Comparison of ENCODE assay signal across 14 cellular contexts in the genomic region with DNA sequence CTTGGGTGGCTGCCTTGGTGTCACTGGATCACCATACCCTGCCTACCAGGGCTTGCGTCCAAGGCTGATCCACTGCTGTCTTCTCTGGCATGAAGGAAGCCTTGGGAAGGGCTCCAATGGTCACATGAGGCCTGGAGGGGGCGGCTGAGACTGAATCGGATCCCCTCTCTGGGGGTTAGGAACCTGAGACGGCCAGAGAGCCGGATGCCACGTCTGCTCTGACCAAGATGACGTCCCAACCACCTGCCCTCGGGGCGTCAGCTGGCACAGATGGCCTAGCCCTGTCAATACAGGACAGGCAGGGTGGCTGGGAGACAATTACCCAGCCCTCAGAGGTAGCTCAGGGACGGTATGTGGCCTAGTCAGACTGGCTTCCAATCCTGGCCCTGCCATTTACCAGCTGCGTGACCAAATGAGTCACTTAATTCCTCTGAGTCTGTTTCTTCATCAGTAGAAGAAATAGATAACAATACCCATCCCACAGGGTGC. TPM values are rescaled to one million over a fixed set of nuclear protein-coding genes. Genes with fewer than 3 reads are reported as not detected.
DNase-seq lines count a peak whose midpoint lies in the region; TF ChIP-seq lines count a peak whose summit lies in the region.
"Had no signal": no experiment of that assay in that cellular context is flagged by ENCODE, and none has a peak within 500 bp of the region (broad histone marks: within the 10 kb centered on the region; RNA-seq: fewer than 3 reads in every experiment).

No MANE protein-coding gene starts in this region.

- 33 to 100% methylated on average over 1 of the region's 11 CpGs for WGBS in esophagus squamous epithelium, 2 donors

- peaks cover 0 to 24% (median 0%) of the 10 kb centered on the region in 3 donors for H3K36me3 ChIP-seq in esophagus squamous epithelium
- H3K36me3 ChIP-seq: thyroid gland had no signal

- TF ChIP-seq POLR2A in esophagus squamous epithelium (IDR thresholded peaks at IDR 0.05) = no peak

- DNase-seq in EL (peak; percentile 54), NCI-H524 treated with DMSO at 0.1 percent for 48 hours (lab: John Stamatoyannopoulos, UW) (peak; percentile 85), epithelial cell of esophagus (ENCODE audit: low read depth) (peak; percentile 75), pons (ENCODE audit: low spot score) (peak; percentile 61), esophagus squamous epithelium (lab: John Stamatoyannopoulos, UW) (no peak), iPS-NIHi7 (ENCODE audit: extremely low spot score) (no peak), NCI-H1694 treated with DMSO at 0.1 percent for 48 hours (lab: John Stamatoyannopoulos, UW) (no peak), AG08395 (ENCODE audit: low spot score) (no peak)
- DNase-seq: activated CD8-positive, alpha-beta memory T cell treated with anti-CD3 and anti-CD28 coated beads, Interleukin-2, amount 50 U/mL, for 4 hours; left colon; NCI-H2029; RPMI8226; thyroid gland had no signal

- intact Hi-C loops in esophagus squamous epithelium (cut with DNase I) = no loop called here

- no peaks in the 10 kb centered on the region for H3K27me3 ChIP-seq in esophagus squamous epithelium
- H3K27me3 ChIP-seq: BLaER1 treated with 17β-estradiol and CSF1 and Interleukin-3, amounts not matched to agents 10 nM and 100 nM; thyroid gland had no signal

- H3K27ac ChIP-seq in esophagus squamous epithelium = peak overlapping the region in 2 of 4 donors; percentile 48 to 70
- H3K27ac ChIP-seq: BLaER1 treated with 17β-estradiol and CSF1 and Interleukin-3, amounts not matched to agents 10 nM and 100 nM; thyroid gland had no signal

- H3K9me3 ChIP-seq in esophagus squamous epithelium = no peaks in the 10 kb centered on the region
- H3K9me3 ChIP-seq: BLaER1 treated with 17β-estradiol and CSF1 and Interleukin-3, amounts not matched to agents 10 nM and 100 nM; thyroid gland had no signal

- peaks cover 2 to 40% (median 6%) of the 10 kb centered on the region in 3 donors for H3K4me1 ChIP-seq in esophagus squamous epithelium

- TF ChIP-seq CTCF in epithelial cell of esophagus (IDR thresholded peaks at IDR 0.05; ENCODE audit: insufficient read depth, low read depth, low read length, missing control alignments) = no peak
- TF ChIP-seq CTCF in esophagus squamous epithelium (IDR thresholded peaks at IDR 0.05) = no peak

- H3K4me3 ChIP-seq in epithelial cell of esophagus (ENCODE audit: low read length) (no peak overlapping the region), esophagus squamous epithelium (no peak overlapping the region)
- H3K4me3 ChIP-seq: BLaER1 treated with 17β-estradiol and CSF1 and Interleukin-3, amounts not matched to agents 10 nM and 100 nM; thyroid gland had no signal

RNA-seq across cellular contexts. Expression of gene TRIM62, which starts 5.4 kb away (rescaled TPM):
- 10 to 100 TPM in 1 of 4 donors, 1 to 10 TPM in 3; 5.4 to 17.7 (median 8.0) TPM for total RNA-seq in esophagus squamous epithelium

Comparison
In these comparisons a context has a peak if more than half of its experiments do, and no peak if none do; other contexts are left out.
1. DNase-seq: peak in EL (single experiment), NCI-H524 treated with DMSO at 0.1 percent for 48 hours (single experiment), epithelial cell of esophagus (single experiment) and pons (single experiment); none in esophagus squamous epithelium (single experiment), iPS-NIHi7 (single experiment), NCI-H1694 treated with DMSO at 0.1 percent for 48 hours (single experiment) and AG08395 (single experiment).